In genomic region chr6:123965894-123966293, GRCh38 we compare ENCODE assay signal across 11 cellular contexts.
DNase-seq lines count a peak whose midpoint lies in the region; ATAC-seq and TF ChIP-seq lines count a peak whose summit lies in the region.
"Had no signal": no experiment of that assay in that cellular context is flagged by ENCODE, and none has a peak within 500 bp of the region (broad histone marks: within the 10 kb centered on the region; RNA-seq: fewer than 3 reads in every experiment).

No MANE protein-coding gene starts in this region.

- ATAC-seq in Right ventricle myocardium superior (ENCODE audit: poor library complexity) (peak; percentile 41), SK-N-SH treated with all-trans-retinoic acid at 6 μM for 48 hours (peak; percentile 63)
- ATAC-seq: CD8-positive, alpha-beta T cell had no signal

- TF ChIP-seq CTCF in hepatocyte (IDR thresholded peaks at IDR 0.05; ENCODE audit: poor library complexity): peak; percentile 4
- no peak for TF ChIP-seq CTCF in stomach (IDR thresholded peaks at IDR 0.05)

- no peak for TF ChIP-seq POLR2A in stomach (IDR thresholded peaks at IDR 0.05)

- no peak for TF ChIP-seq EP300 in stomach (IDR thresholded peaks at IDR 0.05)

- no peaks in the 10 kb centered on the region for H3K79me2 ChIP-seq in hepatocyte

- no peak overlapping the region for H2AFZ ChIP-seq in hepatocyte

- H3K4me1 ChIP-seq in hepatocyte (ENCODE audit: insufficient read depth) (peaks cover 3% of the 10 kb centered on the region), stomach (peaks cover 0 to 4% (median 0%) of the 10 kb centered on the region in 4 donors)
- H3K4me1 ChIP-seq: transverse colon had no signal

- H4K20me1 ChIP-seq in hepatocyte (ENCODE audit: insufficient read depth, poor library complexity, severe bottlenecking): no peaks in the 10 kb centered on the region

- DNase-seq in Right ventricle myocardium superior (no peak), cardiac septum (ENCODE audit: low spot score) (no peak), hepatocyte (ENCODE audit: low spot score) (no peak), stomach (no peak), activated gamma-delta T cell treated with Interleukin-2 at 50 U/mL for 16 hours (no peak), cerebellum (ENCODE audit: low spot score) (no peak)
- DNase-seq in activated CD4-positive, alpha-beta T cell treated with anti-CD3 and anti-CD28 coated beads, Interleukin-2, amount 50 U/mL, for 48 hours: no peak
- DNase-seq: activated naive CD8-positive, alpha-beta T cell treated with anti-CD3 and anti-CD28 coated beads, Interleukin-2, amount 10 ng/mL, durations not matched to agents 7 days and 5 days; CD8-positive, alpha-beta T cell; transverse colon had no signal

- H3K4me2 ChIP-seq in hepatocyte: no peak overlapping the region

- WGBS in hepatocyte (ENCODE audit: low lambda C conversion rate, missing lambda C conversion rate): 57% methylated on average over 4 of the region's 4 CpGs
- 41 to 65% (median 51%) methylated on average over 4 of the region's 4 CpGs for WGBS in stomach, 5 donors

- H3K27me3 ChIP-seq in hepatocyte (no peaks in the 10 kb centered on the region), stomach (no peaks in the 10 kb centered on the region)
- H3K27me3 ChIP-seq: transverse colon had no signal

- H3K9me2 ChIP-seq in hepatocyte (replicated peaks; ENCODE audit: insufficient read depth): no peaks in the 10 kb centered on the region

- H3K36me3 ChIP-seq in hepatocyte (replicated peaks; ENCODE audit: insufficient read depth, low read depth): no peaks in the 10 kb centered on the region
- H3K36me3 ChIP-seq in stomach: no peaks in the 10 kb centered on the region
- H3K36me3 ChIP-seq: transverse colon had no signal

- H3K9me3 ChIP-seq in hepatocyte (ENCODE audit: low read depth) (no peaks in the 10 kb centered on the region), stomach (no peaks in the 10 kb centered on the region)
- H3K9me3 ChIP-seq: transverse colon had no signal

- H3K27ac ChIP-seq in hepatocyte: no peak overlapping the region
- no peak overlapping the region for H3K27ac ChIP-seq in stomach
- H3K27ac ChIP-seq: transverse colon had no signal

- intact Hi-C loops in Right ventricle myocardium superior (cut with DNase I) (no loop called here), cardiac septum (cut with DNase I) (loop anchor here (5.0 kb wide), 1 partner anchor 164 kb away; the partner anchor contains the start of gene NKAIN2), stomach (cut with DNase I; ENCODE audit: low total_unique reads) (no loop called here)

- no peak overlapping the region for H3K4me3 ChIP-seq in hepatocyte
- H3K4me3 ChIP-seq in stomach: no peak overlapping the region
- H3K4me3 ChIP-seq: transverse colon had no signal

TF ChIP-seq in SK-N-SH treated with all-trans-retinoic acid at 6 μM for 48 hours, 23 proteins besides CTCF, POLR2A, EP300 and RAD21:
- TF ChIP-seq ZNF8 (CRISPR knock-in tag; IDR thresholded peaks at IDR 0.05) (no peak), ZFP3 (CRISPR knock-in tag; IDR thresholded peaks at IDR 0.05) (no peak), BACH2 (CRISPR knock-in tag; IDR thresholded peaks at IDR 0.05; ENCODE audit: borderline replicate concordance) (no peak), ZC3H10 (CRISPR knock-in tag; IDR thresholded peaks at IDR 0.05) (no peak), TSHZ2 (CRISPR knock-in tag; IDR thresholded peaks at IDR 0.05) (no peak)
- TF ChIP-seq, protein P1, sequence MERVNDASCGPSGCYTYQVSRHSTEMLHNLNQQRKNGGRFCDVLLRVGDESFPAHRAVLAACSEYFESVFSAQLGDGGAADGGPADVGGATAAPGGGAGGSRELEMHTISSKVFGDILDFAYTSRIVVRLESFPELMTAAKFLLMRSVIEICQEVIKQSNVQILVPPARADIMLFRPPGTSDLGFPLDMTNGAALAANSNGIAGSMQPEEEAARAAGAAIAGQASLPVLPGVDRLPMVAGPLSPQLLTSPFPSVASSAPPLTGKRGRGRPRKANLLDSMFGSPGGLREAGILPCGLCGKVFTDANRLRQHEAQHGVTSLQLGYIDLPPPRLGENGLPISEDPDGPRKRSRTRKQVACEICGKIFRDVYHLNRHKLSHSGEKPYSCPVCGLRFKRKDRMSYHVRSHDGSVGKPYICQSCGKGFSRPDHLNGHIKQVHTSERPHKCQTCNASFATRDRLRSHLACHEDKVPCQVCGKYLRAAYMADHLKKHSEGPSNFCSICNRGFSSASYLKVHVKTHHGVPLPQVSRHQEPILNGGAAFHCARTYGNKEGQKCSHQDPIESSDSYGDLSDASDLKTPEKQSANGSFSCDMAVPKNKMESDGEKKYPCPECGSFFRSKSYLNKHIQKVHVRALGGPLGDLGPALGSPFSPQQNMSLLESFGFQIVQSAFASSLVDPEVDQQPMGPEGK (CRISPR knock-in tag; IDR thresholded peaks at IDR 0.05; ENCODE audit: borderline replicate concordance): no peak
- TF ChIP-seq, protein P2, sequence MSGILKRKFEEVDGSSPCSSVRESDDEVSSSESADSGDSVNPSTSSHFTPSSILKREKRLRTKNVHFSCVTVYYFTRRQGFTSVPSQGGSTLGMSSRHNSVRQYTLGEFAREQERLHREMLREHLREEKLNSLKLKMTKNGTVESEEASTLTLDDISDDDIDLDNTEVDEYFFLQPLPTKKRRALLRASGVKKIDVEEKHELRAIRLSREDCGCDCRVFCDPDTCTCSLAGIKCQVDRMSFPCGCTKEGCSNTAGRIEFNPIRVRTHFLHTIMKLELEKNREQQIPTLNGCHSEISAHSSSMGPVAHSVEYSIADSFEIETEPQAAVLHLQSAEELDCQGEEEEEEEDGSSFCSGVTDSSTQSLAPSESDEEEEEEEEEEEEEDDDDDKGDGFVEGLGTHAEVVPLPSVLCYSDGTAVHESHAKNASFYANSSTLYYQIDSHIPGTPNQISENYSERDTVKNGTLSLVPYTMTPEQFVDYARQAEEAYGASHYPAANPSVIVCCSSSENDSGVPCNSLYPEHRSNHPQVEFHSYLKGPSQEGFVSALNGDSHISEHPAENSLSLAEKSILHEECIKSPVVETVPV (CRISPR knock-in tag; IDR thresholded peaks at IDR 0.05): no peak
TF ChIP-seq in SK-N-SH treated with all-trans-retinoic acid at 6 μM for 48 hours: peak in this region for 0.
